ENCODE assay signal across 13 cellular contexts in genomic region chr1:24203404-24203803, GRCh38. TPM values are rescaled to one million over a fixed set of nuclear protein-coding genes. Genes with fewer than 3 reads are reported as not detected.
DNase-seq lines count a peak whose midpoint lies in the region; ATAC-seq, FAIRE-seq and TF ChIP-seq lines count a peak whose summit lies in the region.
"Had no signal": no experiment of that assay in that cellular context is flagged by ENCODE, and none has a peak within 500 bp of the region (broad histone marks: within the 10 kb centered on the region; RNA-seq: fewer than 3 reads in every experiment).

No MANE protein-coding gene starts in this region.

- H3K4me2 ChIP-seq in GM12878 (ENCODE audit: control insufficient read depth, insufficient read depth) (peak overlapping the region; percentile 56), GM23248 (ENCODE audit: unreplicated experiment) (no peak overlapping the region)

- H3K27ac ChIP-seq in GM12878 (ENCODE audit: control insufficient read depth, insufficient read depth) (no peak overlapping the region), GM23248 (no peak overlapping the region)
- H3K27ac ChIP-seq: gastrocnemius medialis had no signal

- H3K9me3 Mint-ChIP-seq in osteocyte (ENCODE audit: unreplicated experiment): no peaks in the 10 kb centered on the region

- TF ChIP-seq CTCF in GM12878 (IDR thresholded peaks at IDR 0.05 in 2 of 3, conservative IDR thresholded peaks at IDR 0.05 in 1 of 3; ENCODE audit: control insufficient read depth in 2 of 3, extremely low read depth in 1 of 3, insufficient read depth in 1 of 3, low read depth in 3 of 3, low read length in 3 of 3) (no peak), osteocyte (IDR thresholded peaks at IDR 0.05) (no peak)

- H3K4me3 ChIP-seq in GM12878: no peak overlapping the region
- no peak overlapping the region for H3K4me3 ChIP-seq in GM23248
- H3K4me3 ChIP-seq: gastrocnemius medialis, mucosa of descending colon had no signal

- peak; percentile 42 for DNase-seq in stimulated activated CD4-positive, alpha-beta T cell treated with anti-CD3 and anti-CD28 coated beads, Interleukin-15, amount 100 ng/mL, for 24 hours
- DNase-seq in stimulated activated CD4-positive, alpha-beta T cell treated with anti-CD3 and anti-CD28 coated beads, Interleukin-12 subunit alpha, Interleukin-12 subunit beta, amount 100 ng/mL, for 4 hours: no peak
- DNase-seq in GM12878 (ENCODE audit: low read depth, low spot score): no peak
- peak; percentile 80 for DNase-seq in ureter (ENCODE audit: low spot score)
- DNase-seq in GM23248: no peak
- no peak for DNase-seq in osteocyte (ENCODE audit: extremely low spot score, unreplicated experiment)
- DNase-seq: activated CD4-positive, alpha-beta T cell treated with anti-CD3 and anti-CD28 coated beads, Interleukin-2, amount 50 U/mL, for 1 hour; gastrocnemius medialis; NCI-H748 treated with DMSO at 0.1 percent for 48 hours had no signal

- no peaks in the 10 kb centered on the region; the same call in 1 of the 2 replicates for H3F3A ChIP-seq in GM23248 (ENCODE audit: insufficient read depth)

- intact Hi-C loops in GM12878 (cut with micrococcal nuclease; ENCODE audit: unreplicated experiment): no loop called here

- H3K36me3 ChIP-seq in GM12878 (ENCODE audit: control insufficient read depth in 2 of 2, insufficient read depth in 2 of 2, low read length in 1 of 2) (no peaks in the 10 kb centered on the region), GM23248 (ENCODE audit: low read depth) (no peaks in the 10 kb centered on the region)
- H3K36me3 ChIP-seq: gastrocnemius medialis had no signal

- H3K9me2 ChIP-seq in GM23248 (ENCODE audit: insufficient read depth): no peaks in the 10 kb centered on the region

- SMC1A ChIA-PET in GM12878 (lab: Charles Lee; ENCODE audit: uncharacterized antibody, unreplicated experiment): interaction anchor here (0.7 to 3.0 kb wide), 8 partner anchors 11 to 387 kb away, joined by 3 to 49 read pairs (median 4); no protein-coding TSS in a partner anchor

- H3K27me3 ChIP-seq in GM12878 (replicated peaks in 1 of 2; ENCODE audit: control insufficient read depth in 2 of 2, insufficient read depth in 2 of 2, low read length in 1 of 2): no peaks in the 10 kb centered on the region; a peak in 1 of 4 replicates
- no peaks in the 10 kb centered on the region for H3K27me3 ChIP-seq in GM23248 (replicated peaks; ENCODE audit: insufficient read depth)

- 2% methylated on average over 10 of the region's 10 CpGs for WGBS in GM12878 (ENCODE audit: insufficient coverage, insufficient replicate concordance, low lambda C conversion rate, missing lambda C conversion rate)
- WGBS in GM23248 (ENCODE audit: low coverage in 1 of 2, low lambda C conversion rate in 2 of 2, missing lambda C conversion rate in 2 of 2), 2 experiments: 92 to 94% methylated on average over 10 of the region's 10 CpGs

- no peak for TF ChIP-seq POLR2A in GM12878 (IDR thresholded peaks at IDR 0.05; ENCODE audit: low read depth, low read length)

- H3K27me3 Mint-ChIP-seq in osteocyte (ENCODE audit: unreplicated experiment): no peaks in the 10 kb centered on the region

- in situ Hi-C loops in GM12878 (cut with MboI) (loop anchor here (5.0 kb wide), 2 partner anchors 189 to 429 kb away; no protein-coding TSS in a partner anchor), GM23248 (cut with MboI) (loop anchor here (5.0 to 10.0 kb wide), 2 partner anchors 189 to 431 kb away; no protein-coding TSS in a partner anchor)

- H3K79me2 ChIP-seq in GM12878 (ENCODE audit: control insufficient read depth, insufficient read depth, low read length) (no peaks in the 10 kb centered on the region), GM23248 (ENCODE audit: insufficient read depth) (no peaks in the 10 kb centered on the region)

- ATAC-seq in HG03280 (IDR thresholded peaks at IDR 0.05; ENCODE audit: unreplicated experiment): peak; percentile 66
- ATAC-seq in GM12878: peak; percentile 74
- no peak for ATAC-seq in GM21737 (IDR thresholded peaks at IDR 0.05; ENCODE audit: unreplicated experiment)
- ATAC-seq: gastrocnemius medialis, mucosa of descending colon had no signal

- H3K4me3 Mint-ChIP-seq in osteocyte (ENCODE audit: unreplicated experiment): no peak overlapping the region

- no peaks in the 10 kb centered on the region for H3K36me3 Mint-ChIP-seq in osteocyte (ENCODE audit: unreplicated experiment)

- H3K27ac Mint-ChIP-seq in osteocyte (ENCODE audit: unreplicated experiment): no peak overlapping the region

- H3K9me3 ChIP-seq in GM12878 (replicated peaks; ENCODE audit: control insufficient read depth, insufficient read depth, low read length) (no peaks in the 10 kb centered on the region), GM23248 (ENCODE audit: low read depth) (no peaks in the 10 kb centered on the region)
- H3K9me3 ChIP-seq: gastrocnemius medialis, mucosa of descending colon had no signal

- BruUV-seq in GM12878 (replicated peaks; lab: Mats Ljungman, UMichigan): no TSS peak

- no peak overlapping the region for H2AFZ ChIP-seq in GM12878 (ENCODE audit: control insufficient read depth, low read depth, low read length)
- no peak overlapping the region for H2AFZ ChIP-seq in GM23248

- POLR2A ChIA-PET in GM12878 (lab: Charles Lee): interaction anchor here (0.6 to 1.8 kb wide), 3 partner anchors 38 to 190 kb away, joined by 3 to 6 read pairs (median 3); no protein-coding TSS in a partner anchor

- no peak for FAIRE-seq in GM12878 (lab: Jason Lieb, UNC)

- no peak for TF ChIP-seq RAD21 in GM12878 (IDR thresholded peaks at IDR 0.05; ENCODE audit: insufficient read depth, low read depth, low read length)

- no peaks in the 10 kb centered on the region; the same call in 1 of the 2 replicates for H4K20me1 ChIP-seq in GM12878 (ENCODE audit: control insufficient read depth, insufficient read depth)
- no peaks in the 10 kb centered on the region for H4K20me1 ChIP-seq in GM23248 (ENCODE audit: insufficient read depth)

- H3K9ac ChIP-seq in GM12878 (ENCODE audit: control insufficient read depth, insufficient read depth, low read length): no peak overlapping the region
- no peak overlapping the region for H3K9ac ChIP-seq in GM23248

- RAD21 ChIA-PET in GM12878 (lab: Charles Lee; ENCODE audit: unreplicated experiment): interaction anchor here (0.7 to 2.1 kb wide), 10 partner anchors 13 to 439 kb away, joined by 3 to 34 read pairs (median 3); no protein-coding TSS in a partner anchor

- no peak for TF ChIP-seq EP300 in GM12878 (IDR thresholded peaks at IDR 0.05; ENCODE audit: borderline replicate concordance in 1 of 2, control insufficient read depth in 1 of 2, low read depth in 2 of 2, low read length in 2 of 2)

- CTCF ChIA-PET in GM12878 (lab: Yijun Ruan, JAX): interaction anchor here (0.5 to 7.3 kb wide), 11 partner anchors 9 to 431 kb away, joined by 3 to 102 read pairs (median 4); no protein-coding TSS in a partner anchor

- peaks cover 28% of the 10 kb centered on the region for H3K4me1 ChIP-seq in GM12878 (ENCODE audit: control insufficient read depth, insufficient read depth, low read length)
- no peaks in the 10 kb centered on the region for H3K4me1 ChIP-seq in GM23248 (ENCODE audit: insufficient read depth)

- peaks cover 9% of the 10 kb centered on the region for H3K4me1 Mint-ChIP-seq in osteocyte (ENCODE audit: unreplicated experiment)

TF ChIP-seq in GM12878, 131 proteins besides CTCF, POLR2A, EP300 and RAD21 (continues in another document):
- TF ChIP-seq POLR2AphosphoS5 (IDR thresholded peaks at IDR 0.05; ENCODE audit: low read length) (no peak), ZNF217 (IDR thresholded peaks at IDR 0.05) (no peak), ZNF24 (IDR thresholded peaks at IDR 0.05) (no peak), BCL3 (IDR thresholded peaks at IDR 0.05; ENCODE audit: borderline replicate concordance, insufficient read depth, low read depth, low read length, poor library complexity, severe bottlenecking) (no peak), MYB (IDR thresholded peaks at IDR 0.05; ENCODE audit: borderline replicate concordance, low read depth, low read length) (no peak), SP1 (IDR thresholded peaks at IDR 0.05; ENCODE audit: low read depth, low read length) (no peak), YBX1 (IDR thresholded peaks at IDR 0.05) (no peak), IKZF1 (conservative IDR thresholded peaks at IDR 0.05) (peak; percentile 37), FOS (IDR thresholded peaks at IDR 0.05; ENCODE audit: borderline replicate concordance, extremely low read depth, insufficient read length) (no peak), NR2C1 (IDR thresholded peaks at IDR 0.05) (no peak), KLF5 (IDR thresholded peaks at IDR 0.05; ENCODE audit: partially characterized antibody) (no peak)

RNA-seq across cellular contexts. Expression of gene IFNLR1, which starts 16.3 kb away (rescaled TPM):
- total RNA-seq in GM12878 (2013; cell fraction: nucleolus; rRNA removed): 3.6 and 5.3 TPM in 2 replicates
- total RNA-seq in GM12878 (2014; rRNA removed) (3.9 and 4.4 TPM in 2 replicates), GM12878 (2014; rRNA removed; fragmentation: Illumina TruSeq; extraction: Trizol) (3.5 and 3.7 TPM in 2 replicates), GM12878 (2021) (3.9 and 5.1 TPM in 2 replicates), ureter (4.6 TPM), osteocyte (0.16 TPM in 1 of 2 replicates, not detected in the other)
- 2.7 TPM for polyA plus RNA-seq in GM12878 (2011; ENCODE audit: low read depth)
- polyA plus RNA-seq in GM12878 (2011; rRNA removed) (2.8 and 3.6 TPM in 2 replicates), GM12878 (2014; fragmentation: Illumina TruSeq; extraction: Trizol) (2.8 and 4.0 TPM in 2 replicates), GM12878 (2014; fragmentation: Nextera tagmentation; extraction: Ambion mirVana) (under 1 TPM; 0.31 to 0.88 TPM), GM12878 (2014; rRNA removed) (3.5 and 3.6 TPM in 2 replicates), GM12878 (2016; fragmentation: Nextera tagmentation; extraction: Ambion mirVana) (1 to 10 TPM; 5.0 to 5.6 TPM), GM23248 (2016; fragmentation: Nextera tagmentation; extraction: Ambion mirVana) (not detected in 2 replicates)
- polyA plus RNA-seq in GM12878 (2011; cell fraction: cytosol; rRNA removed): 3.7 TPM in 2 replicates
- 2.7 and 3.3 TPM in 2 replicates for polyA plus RNA-seq in GM12878 (2011; cell fraction: nucleus; rRNA removed)
- 3.1 and 3.6 TPM in 2 replicates for polyA plus RNA-seq in GM12878 (2012)
- polyA minus RNA-seq in GM12878 (2011; rRNA and poly(A)+ RNA removed): 4.2 and 6.6 TPM in 2 replicates
- polyA minus RNA-seq in GM12878 (2011; cell fraction: cytosol; rRNA and poly(A)+ RNA removed): 1.5 and 5.6 TPM in 2 replicates
- 0.85 and 1.8 TPM in 2 replicates for polyA minus RNA-seq in GM12878 (2011; cell fraction: nucleus; rRNA and poly(A)+ RNA removed)
- total RNA-seq in GM23248 (2014; rRNA removed; shearing (Covaris generic)): not detected in 2 replicates
- polyA plus RNA-seq: BJ had no signal

Comparison
In these comparisons a context has a peak if more than half of its experiments do, and no peak if none do; other contexts are left out.
1. DNase-seq: peak in stimulated activated CD4-positive, alpha-beta T cell treated with anti-CD3 and anti-CD28 coated beads, Interleukin-15, amount 100 ng/mL, for 24 hours (single experiment) and ureter (single experiment); none in stimulated activated CD4-positive, alpha-beta T cell treated with anti-CD3 and anti-CD28 coated beads, Interleukin-12 subunit alpha, Interleukin-12 subunit beta, amount 100 ng/mL, for 4 hours (single experiment), GM12878 (single experiment), GM23248 (single experiment) and osteocyte (single experiment).